1 cellular context compared by ENCODE assay signal in the genomic region with DNA sequence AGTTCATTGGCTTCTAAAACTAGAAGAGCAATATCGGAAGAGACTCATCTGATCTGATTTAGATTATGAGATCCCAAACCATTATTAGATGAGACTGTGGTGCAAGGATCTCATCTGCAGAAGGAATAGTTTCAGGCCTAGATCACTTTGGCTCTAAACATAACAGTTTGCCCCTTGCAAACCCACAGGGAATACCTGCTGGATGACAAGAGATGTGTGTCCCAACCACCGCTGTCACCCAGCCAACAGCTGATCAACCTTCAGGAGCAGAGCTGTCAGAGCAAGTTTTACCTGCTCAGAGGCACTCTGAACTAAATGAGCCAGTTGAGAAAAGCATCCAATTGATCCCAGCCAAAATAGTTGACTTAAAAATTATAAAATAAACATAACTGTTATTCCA.
TF ChIP-seq lines count a peak whose summit lies in the region.

No MANE protein-coding gene starts in this region.

TF ChIP-seq in HepG2, 621 proteins besides CTCF, POLR2A, EP300 and RAD21:
- no peak for TF ChIP-seq GABPB1 (CRISPR knock-in tag; IDR thresholded peaks at IDR 0.05)
- TF ChIP-seq, protein P1, sequence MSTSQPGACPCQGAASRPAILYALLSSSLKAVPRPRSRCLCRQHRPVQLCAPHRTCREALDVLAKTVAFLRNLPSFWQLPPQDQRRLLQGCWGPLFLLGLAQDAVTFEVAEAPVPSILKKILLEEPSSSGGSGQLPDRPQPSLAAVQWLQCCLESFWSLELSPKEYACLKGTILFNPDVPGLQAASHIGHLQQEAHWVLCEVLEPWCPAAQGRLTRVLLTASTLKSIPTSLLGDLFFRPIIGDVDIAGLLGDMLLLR (CRISPR knock-in tag; IDR thresholded peaks at IDR 0.05) = no peak
- TF ChIP-seq RELA (CRISPR knock-in tag; IDR thresholded peaks at IDR 0.05) = no peak
- no peak for TF ChIP-seq SP4 (CRISPR knock-in tag; IDR thresholded peaks at IDR 0.05)
- TF ChIP-seq ZNF180 (CRISPR knock-in tag; IDR thresholded peaks at IDR 0.05; ENCODE audit: borderline replicate concordance, low read depth) = no peak
